Comparison of ENCODE assay signal across 9 cellular contexts in genomic region chr12:55828357-55828756, GRCh38. TPM values are rescaled to one million over a fixed set of nuclear protein-coding genes. Genes with fewer than 3 reads are reported as not detected.
DNase-seq lines count a peak whose midpoint lies in the region; ATAC-seq and TF ChIP-seq lines count a peak whose summit lies in the region.
"Had no signal": no experiment of that assay in that cellular context is flagged by ENCODE, and none has a peak within 500 bp of the region (broad histone marks: within the 10 kb centered on the region; RNA-seq: fewer than 3 reads in every experiment).

No MANE protein-coding gene starts in this region.

- H3K4me1 ChIP-seq in RWPE2 (ENCODE audit: insufficient read depth, poor library complexity, severe bottlenecking) (peaks cover 4% of the 10 kb centered on the region), esophagus (ENCODE audit: control insufficient read depth in 2 of 2, insufficient read depth in 2 of 2, low read length in 1 of 2) (peaks cover 5 to 17% of the 10 kb centered on the region in 2 donors), rectal smooth muscle tissue (ENCODE audit: control insufficient read depth, insufficient read depth, low read length) (peaks cover 5% of the 10 kb centered on the region)

- peak overlapping the region; percentile 75 for H3K27ac ChIP-seq in RWPE2 (ENCODE audit: poor library complexity, severe bottlenecking)
- H3K27ac ChIP-seq in esophagus (ENCODE audit: low read depth in 2 of 2, low read length in 1 of 2): peak overlapping the region; percentile 26 to 73
- peak overlapping the region; percentile 85 for H3K27ac ChIP-seq in rectal smooth muscle tissue (ENCODE audit: low read depth, low read length)

- H3K36me3 ChIP-seq in RWPE2 (ENCODE audit: low read depth): peaks cover 24% of the 10 kb centered on the region
- H3K36me3 ChIP-seq in esophagus (ENCODE audit: control insufficient read depth in 2 of 2, insufficient read depth in 2 of 2, low read length in 1 of 2): no peaks in the 10 kb centered on the region
- H3K36me3 ChIP-seq in rectal smooth muscle tissue (ENCODE audit: control insufficient read depth, insufficient read depth, low read length): no peaks in the 10 kb centered on the region

- 89% methylated on average over 5 of the region's 5 CpGs for WGBS in esophagus, 2 donors

- peak overlapping the region; percentile 77 for H3K4me3 ChIP-seq in GM08714 (ENCODE audit: low read length)
- peak overlapping the region; percentile 56 for H3K4me3 ChIP-seq in RWPE2 (ENCODE audit: severe bottlenecking)
- peak overlapping the region in 1 of 2 donors; percentile 69 for H3K4me3 ChIP-seq in esophagus (ENCODE audit: low read depth in 1 of 2, low read length in 2 of 2)
- peak overlapping the region; percentile 77 for H3K4me3 ChIP-seq in rectal smooth muscle tissue (ENCODE audit: low read length)

- DNase-seq in RWPE2 (ENCODE audit: low spot score) (no peak), NCI-H2081 (lab: John Stamatoyannopoulos, UW) (no peak), NCI-H2029 treated with DMSO at 0.1 percent for 48 hours (lab: John Stamatoyannopoulos, UW) (no peak)
- DNase-seq: amniotic stem cell had no signal

- H3K9me3 ChIP-seq in RWPE2 (ENCODE audit: severe bottlenecking): no peaks in the 10 kb centered on the region
- H3K9me3 ChIP-seq in esophagus (ENCODE audit: control insufficient read depth in 2 of 2, insufficient read depth in 1 of 2, low read depth in 1 of 2, low read length in 1 of 2): no peaks in the 10 kb centered on the region

- no peak for TF ChIP-seq CTCF in RWPE2 (IDR thresholded peaks at IDR 0.05; ENCODE audit: poor library complexity, severe bottlenecking)

- H3K27me3 ChIP-seq in RWPE2 (ENCODE audit: insufficient read depth, poor library complexity, severe bottlenecking) (no peaks in the 10 kb centered on the region), esophagus (ENCODE audit: control insufficient read depth in 1 of 2, insufficient read depth in 2 of 2, low read length in 2 of 2) (no peaks in the 10 kb centered on the region), rectal smooth muscle tissue (ENCODE audit: control insufficient read depth, insufficient read depth, low read length) (no peaks in the 10 kb centered on the region)

- TF ChIP-seq POLR2A in GM18505 (IDR thresholded peaks at IDR 0.05; ENCODE audit: borderline replicate concordance, extremely low read depth, insufficient read depth, insufficient read length): no peak

- H3K9ac ChIP-seq in rectal smooth muscle tissue (ENCODE audit: low read length): peak overlapping the region; percentile 24

- ATAC-seq in RWPE2 (ENCODE audit: low read depth) (no peak), GM18505 (IDR thresholded peaks at IDR 0.05; ENCODE audit: unreplicated experiment) (no peak), HG02763 (IDR thresholded peaks at IDR 0.05; ENCODE audit: unreplicated experiment) (no peak)

RNA-seq across cellular contexts. Expression of gene DNAJC14, which starts 1.0 kb away (rescaled TPM):
- polyA plus RNA-seq in esophagus: 10 to 100 TPM in 1 of 2 donors, 1 to 10 TPM in 1; 7.4 to 10.7 TPM

RNA-seq across cellular contexts. Expression of gene ORMDL2, which starts 10.5 kb away (rescaled TPM):
- polyA plus RNA-seq in esophagus: 100 to 1,000 TPM in 1 of 2 donors, 10 to 100 TPM in 1; 97.1 to 100 TPM

RNA-seq across cellular contexts. Expression of gene SARNP, which starts 10.8 kb away (rescaled TPM):
- polyA plus RNA-seq in esophagus: 10 to 100 TPM; 56.2 to 78.7 TPM

RNA-seq across cellular contexts. Expression of gene MMP19, which starts 14.4 kb away (rescaled TPM):
- under 1 TPM; 0.63 to 0.76 TPM for polyA plus RNA-seq in esophagus
